Comparison of ENCODE assay signal across 1 cellular context in genomic region chr13:64725492-64725891, GRCh38.
TF ChIP-seq lines count a peak whose summit lies in the region.

No MANE protein-coding gene starts in this region.

TF ChIP-seq in WTC11, 78 proteins besides CTCF, POLR2A, EP300 and RAD21 (continued from another document):
- TF ChIP-seq STAT6 (CRISPR knock-in tag; conservative IDR thresholded peaks at IDR 0.05; ENCODE audit: low read depth) = no peak
- no peak for TF ChIP-seq MXD4 (CRISPR knock-in tag; IDR thresholded peaks at IDR 0.05; ENCODE audit: borderline replicate concordance)
- TF ChIP-seq, protein P1, sequence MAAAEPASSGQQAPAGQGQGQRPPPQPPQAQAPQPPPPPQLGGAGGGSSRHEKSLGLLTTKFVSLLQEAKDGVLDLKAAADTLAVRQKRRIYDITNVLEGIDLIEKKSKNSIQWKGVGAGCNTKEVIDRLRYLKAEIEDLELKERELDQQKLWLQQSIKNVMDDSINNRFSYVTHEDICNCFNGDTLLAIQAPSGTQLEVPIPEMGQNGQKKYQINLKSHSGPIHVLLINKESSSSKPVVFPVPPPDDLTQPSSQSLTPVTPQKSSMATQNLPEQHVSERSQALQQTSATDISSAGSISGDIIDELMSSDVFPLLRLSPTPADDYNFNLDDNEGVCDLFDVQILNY (CRISPR knock-in tag; IDR thresholded peaks at IDR 0.05) = no peak
- TF ChIP-seq PREB (CRISPR knock-in tag; IDR thresholded peaks at IDR 0.05; ENCODE audit: borderline replicate concordance) = no peak
- no peak for TF ChIP-seq ATF2 (CRISPR knock-in tag; IDR thresholded peaks at IDR 0.05; ENCODE audit: borderline replicate concordance, low read depth)
- no peak for TF ChIP-seq ZNF219 (CRISPR knock-in tag; IDR thresholded peaks at IDR 0.05; ENCODE audit: borderline replicate concordance)
- no peak for TF ChIP-seq JUN (CRISPR knock-in tag; IDR thresholded peaks at IDR 0.05)
- TF ChIP-seq NR3C1 (CRISPR knock-in tag; conservative IDR thresholded peaks at IDR 0.05; ENCODE audit: low read depth) = no peak
- TF ChIP-seq, protein P2, sequence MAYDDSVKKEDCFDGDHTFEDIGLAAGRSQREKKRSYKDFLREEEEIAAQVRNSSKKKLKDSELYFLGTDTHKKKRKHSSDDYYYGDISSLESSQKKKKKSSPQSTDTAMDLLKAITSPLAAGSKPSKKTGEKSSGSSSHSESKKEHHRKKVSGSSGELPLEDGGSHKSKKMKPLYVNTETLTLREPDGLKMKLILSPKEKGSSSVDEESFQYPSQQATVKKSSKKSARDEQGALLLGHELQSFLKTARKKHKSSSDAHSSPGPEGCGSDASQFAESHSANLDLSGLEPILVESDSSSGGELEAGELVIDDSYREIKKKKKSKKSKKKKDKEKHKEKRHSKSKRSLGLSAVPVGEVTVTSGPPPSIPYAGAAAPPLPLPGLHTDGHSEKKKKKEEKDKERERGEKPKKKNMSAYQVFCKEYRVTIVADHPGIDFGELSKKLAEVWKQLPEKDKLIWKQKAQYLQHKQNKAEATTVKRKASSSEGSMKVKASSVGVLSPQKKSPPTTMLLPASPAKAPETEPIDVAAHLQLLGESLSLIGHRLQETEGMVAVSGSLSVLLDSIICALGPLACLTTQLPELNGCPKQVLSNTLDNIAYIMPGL (CRISPR knock-in tag; IDR thresholded peaks at IDR 0.05) = no peak
- TF ChIP-seq, protein P3, sequence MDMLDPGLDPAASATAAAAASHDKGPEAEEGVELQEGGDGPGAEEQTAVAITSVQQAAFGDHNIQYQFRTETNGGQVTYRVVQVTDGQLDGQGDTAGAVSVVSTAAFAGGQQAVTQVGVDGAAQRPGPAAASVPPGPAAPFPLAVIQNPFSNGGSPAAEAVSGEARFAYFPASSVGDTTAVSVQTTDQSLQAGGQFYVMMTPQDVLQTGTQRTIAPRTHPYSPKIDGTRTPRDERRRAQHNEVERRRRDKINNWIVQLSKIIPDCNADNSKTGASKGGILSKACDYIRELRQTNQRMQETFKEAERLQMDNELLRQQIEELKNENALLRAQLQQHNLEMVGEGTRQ (CRISPR knock-in tag; IDR thresholded peaks at IDR 0.05) = no peak
- TF ChIP-seq CREB1 (CRISPR knock-in tag; IDR thresholded peaks at IDR 0.05) = no peak
- TF ChIP-seq CDX4 (CRISPR knock-in tag; IDR thresholded peaks at IDR 0.05; ENCODE audit: borderline replicate concordance) = no peak
- TF ChIP-seq, protein P4, sequence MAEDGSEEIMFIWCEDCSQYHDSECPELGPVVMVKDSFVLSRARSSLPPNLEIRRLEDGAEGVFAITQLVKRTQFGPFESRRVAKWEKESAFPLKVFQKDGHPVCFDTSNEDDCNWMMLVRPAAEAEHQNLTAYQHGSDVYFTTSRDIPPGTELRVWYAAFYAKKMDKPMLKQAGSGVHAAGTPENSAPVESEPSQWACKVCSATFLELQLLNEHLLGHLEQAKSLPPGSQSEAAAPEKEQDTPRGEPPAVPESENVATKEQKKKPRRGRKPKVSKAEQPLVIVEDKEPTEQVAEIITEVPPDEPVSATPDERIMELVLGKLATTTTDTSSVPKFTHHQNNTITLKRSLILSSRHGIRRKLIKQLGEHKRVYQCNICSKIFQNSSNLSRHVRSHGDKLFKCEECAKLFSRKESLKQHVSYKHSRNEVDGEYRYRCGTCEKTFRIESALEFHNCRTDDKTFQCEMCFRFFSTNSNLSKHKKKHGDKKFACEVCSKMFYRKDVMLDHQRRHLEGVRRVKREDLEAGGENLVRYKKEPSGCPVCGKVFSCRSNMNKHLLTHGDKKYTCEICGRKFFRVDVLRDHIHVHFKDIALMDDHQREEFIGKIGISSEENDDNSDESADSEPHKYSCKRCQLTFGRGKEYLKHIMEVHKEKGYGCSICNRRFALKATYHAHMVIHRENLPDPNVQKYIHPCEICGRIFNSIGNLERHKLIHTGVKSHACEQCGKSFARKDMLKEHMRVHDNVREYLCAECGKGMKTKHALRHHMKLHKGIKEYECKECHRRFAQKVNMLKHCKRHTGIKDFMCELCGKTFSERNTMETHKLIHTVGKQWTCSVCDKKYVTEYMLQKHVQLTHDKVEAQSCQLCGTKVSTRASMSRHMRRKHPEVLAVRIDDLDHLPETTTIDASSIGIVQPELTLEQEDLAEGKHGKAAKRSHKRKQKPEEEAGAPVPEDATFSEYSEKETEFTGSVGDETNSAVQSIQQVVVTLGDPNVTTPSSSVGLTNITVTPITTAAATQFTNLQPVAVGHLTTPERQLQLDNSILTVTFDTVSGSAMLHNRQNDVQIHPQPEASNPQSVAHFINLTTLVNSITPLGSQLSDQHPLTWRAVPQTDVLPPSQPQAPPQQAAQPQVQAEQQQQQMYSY (CRISPR knock-in tag; IDR thresholded peaks at IDR 0.05) = no peak
- TF ChIP-seq ZNF317 (CRISPR knock-in tag; IDR thresholded peaks at IDR 0.05; ENCODE audit: borderline replicate concordance, low read depth) = no peak
- no peak for TF ChIP-seq ZBTB43 (CRISPR knock-in tag; IDR thresholded peaks at IDR 0.05)
